ENCODE assay signal across 21 cellular contexts in the genomic region with DNA sequence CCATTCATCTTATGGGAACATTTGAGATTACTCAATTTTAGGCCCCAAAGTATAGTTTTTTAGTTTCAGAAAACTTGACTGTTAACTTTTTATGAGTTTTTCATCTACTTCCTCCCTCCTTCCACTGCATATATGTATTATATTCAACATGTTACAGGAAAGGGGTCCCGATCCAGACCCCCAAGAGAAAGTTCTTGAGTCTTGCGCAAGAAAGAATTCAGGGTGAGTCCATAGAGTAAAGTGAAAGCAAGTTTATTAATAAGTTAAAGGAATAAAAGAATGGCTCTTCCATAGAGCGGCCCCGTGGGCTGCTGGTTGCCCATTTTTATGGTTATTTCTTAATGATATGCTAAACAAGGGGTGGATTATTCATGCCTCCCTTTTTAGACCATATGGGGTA. TPM values are rescaled to one million over a fixed set of nuclear protein-coding genes. Genes with fewer than 3 reads are reported as not detected.
DNase-seq lines count a peak whose midpoint lies in the region; ATAC-seq, FAIRE-seq and TF ChIP-seq lines count a peak whose summit lies in the region.
"Had no signal": no experiment of that assay in that cellular context is flagged by ENCODE, and none has a peak within 500 bp of the region (broad histone marks: within the 10 kb centered on the region; RNA-seq: fewer than 3 reads in every experiment).

No MANE protein-coding gene starts in this region.

- peaks cover 53% of the 10 kb centered on the region for H3K4me1 ChIP-seq in A549
- peaks cover 63% of the 10 kb centered on the region for H3K4me1 ChIP-seq in GM23248 (ENCODE audit: insufficient read depth)
- peaks cover 5% of the 10 kb centered on the region; the same call in 1 of the 2 replicates for H3K4me1 ChIP-seq in IMR-90 (ENCODE audit: control insufficient read depth, insufficient read depth, low read length)
- H3K4me1 ChIP-seq in K562 (replicated peaks in 1 of 2; ENCODE audit: control insufficient read depth in 2 of 2, insufficient read depth in 2 of 2, low read length in 2 of 2): peaks cover 0 to under 1% of the 10 kb centered on the region in 2 experiments; a peak in 1 of 5 replicates
- no peaks in the 10 kb centered on the region; the same call in 1 of the 2 replicates for H3K4me1 ChIP-seq in HAP-1

- H3K79me1 ChIP-seq in IMR-90 (ENCODE audit: low read depth in 1 of 2, low read length in 2 of 2): peaks cover 5 to 39% of the 10 kb centered on the region in 2 experiments; a peak in 2 of 4 replicates

- FAIRE-seq in A549 (lab: Jason Lieb, UNC) (no peak), K562 (lab: Jason Lieb, UNC) (no peak)
- FAIRE-seq: D721Med, GM12891, GM19239 had no signal

- no peaks in the 10 kb centered on the region for H3K9me3 Mint-ChIP-seq in T-helper 2 cell treated with Interferon-gamma antibody and Interleukin-4, amounts not matched to agents 5 μg/mL and 100 μg/mL, for 36 hours

- in situ Hi-C loops in GM23248 (cut with MboI) (no loop called here), IMR-90 (cut with MboI; ENCODE audit: low sequenced_read_pairs) (no loop called here), K562 (cut with MboI) (no loop called here), HAP-1 (cut with MboI; ENCODE audit: low sequenced_read_pairs) (no loop called here)

- TF ChIP-seq CTCF in A549 (IDR thresholded peaks at IDR 0.05): no peak
- no peak for TF ChIP-seq CTCF in IMR-90 (conservative IDR thresholded peaks at IDR 0.05; ENCODE audit: low read depth, low read length)
- no peak for TF ChIP-seq CTCF in K562 (IDR thresholded peaks at IDR 0.05 in 2 of 3, conservative IDR thresholded peaks at IDR 0.05 in 1 of 3; ENCODE audit: insufficient read depth in 2 of 3, low read depth in 1 of 3, low read length in 3 of 3)
- no peak for TF ChIP-seq CTCF in lower leg skin (IDR thresholded peaks at IDR 0.05)

- peaks cover 4% of the 10 kb centered on the region for H3K4me1 Mint-ChIP-seq in T-helper 2 cell treated with Interferon-gamma antibody and Interleukin-4, amounts not matched to agents 5 μg/mL and 100 μg/mL, for 36 hours (ENCODE audit: low read depth)

- H3K27ac Mint-ChIP-seq in T-helper 2 cell treated with Interferon-gamma antibody and Interleukin-4, amounts not matched to agents 5 μg/mL and 100 μg/mL, for 36 hours: no peak overlapping the region
- H3K27ac Mint-ChIP-seq: B cell; CD4-positive, alpha-beta T cell; CD8-positive, alpha-beta T cell had no signal

- no peak overlapping the region for H3K4me3 Mint-ChIP-seq in T-helper 2 cell treated with Interferon-gamma antibody and Interleukin-4, amounts not matched to agents 5 μg/mL and 100 μg/mL, for 36 hours
- H3K4me3 Mint-ChIP-seq: B cell; CD4-positive, alpha-beta T cell; CD8-positive, alpha-beta T cell had no signal

- H3K9me1 ChIP-seq in IMR-90 (ENCODE audit: insufficient read depth, low read length) (peaks cover 8% of the 10 kb centered on the region), K562 (ENCODE audit: control insufficient read depth, insufficient read depth, low read length) (no peaks in the 10 kb centered on the region)

- no peak overlapping the region for H4K8ac ChIP-seq in IMR-90 (ENCODE audit: low read depth in 2 of 2, low read length in 2 of 2)

- H3F3A ChIP-seq in GM23248 (ENCODE audit: insufficient read depth): peaks cover 83% of the 10 kb centered on the region

- TF ChIP-seq EP300 in A549 (IDR thresholded peaks at IDR 0.05) (no peak), K562 (IDR thresholded peaks at IDR 0.05; ENCODE audit: low read length) (no peak)

- intact Hi-C loops in IMR-90 (cut with micrococcal nuclease): no loop called here
- intact Hi-C loops in K562 (cut with micrococcal nuclease): no loop called here
- intact Hi-C loops in lower leg skin (cut with DNase I; ENCODE audit: low total_unique reads): no loop called here

- POLR2A ChIA-PET in A549 (lab: Yijun Ruan, JAX): no interaction called here
- POLR2A ChIA-PET in IMR-90 (lab: Charles Lee; ENCODE audit: unreplicated experiment): no interaction called here
- POLR2A ChIA-PET in K562 (lab: Yijun Ruan, JAX): interaction anchor here (0.6 kb wide), 1 partner anchor 212 kb away, joined by 3 read pairs; no protein-coding TSS in a partner anchor

- H3K36me3 ChIP-seq in GM23248 (ENCODE audit: low read depth): peaks cover 16% of the 10 kb centered on the region
- no peaks in the 10 kb centered on the region; the same call in 1 of the 2 replicates for H3K36me3 ChIP-seq in IMR-90 (ENCODE audit: control insufficient read depth, insufficient read depth, low read length)
- no peaks in the 10 kb centered on the region for H3K36me3 ChIP-seq in K562 (ENCODE audit: control insufficient read depth, insufficient read depth, low read length)
- H3K36me3 ChIP-seq in HAP-1 (replicated peaks): no peaks in the 10 kb centered on the region

- H3K27me3 ChIP-seq in GM23248 (replicated peaks; ENCODE audit: insufficient read depth): no peaks in the 10 kb centered on the region
- no peaks in the 10 kb centered on the region for H3K27me3 ChIP-seq in IMR-90 (ENCODE audit: control insufficient read depth, insufficient read depth, low read length)
- H3K27me3 ChIP-seq in K562 (ENCODE audit: control insufficient read depth in 2 of 2, insufficient read depth in 2 of 2, low read length in 2 of 2): no peaks in the 10 kb centered on the region
- no peaks in the 10 kb centered on the region for H3K27me3 ChIP-seq in HAP-1 (ENCODE audit: low read depth)
- H3K27me3 ChIP-seq: BLaER1 treated with 17β-estradiol and CSF1 and Interleukin-3, amounts not matched to agents 10 nM and 100 nM had no signal

- no peaks in the 10 kb centered on the region for H3K27me3 Mint-ChIP-seq in T-helper 2 cell treated with Interferon-gamma antibody and Interleukin-4, amounts not matched to agents 5 μg/mL and 100 μg/mL, for 36 hours (ENCODE audit: low read depth)
- H3K27me3 Mint-ChIP-seq: B cell; CD4-positive, alpha-beta T cell had no signal

- no peak overlapping the region for H3K4ac ChIP-seq in IMR-90 (ENCODE audit: low read depth, low read length)

- H3K23ac ChIP-seq in IMR-90 (ENCODE audit: low read depth, low read length): no peak overlapping the region

- no peak for ATAC-seq in A549
- no peak for ATAC-seq in IMR-90 (ENCODE audit: low read depth)
- ATAC-seq in K562: no peak
- ATAC-seq: CD8-positive, alpha-beta T cell had no signal

- H3K56ac ChIP-seq in IMR-90 (ENCODE audit: extremely low read depth, insufficient read depth, low read length): no peak overlapping the region

- no peak overlapping the region for H2BK15ac ChIP-seq in IMR-90 (ENCODE audit: low read depth, low read length)

- H2BK20ac ChIP-seq in IMR-90 (ENCODE audit: low read depth, low read length): no peak overlapping the region

- BruUV-seq in IMR-90 (replicated peaks; lab: Mats Ljungman, UMichigan): no TSS peak
- BruUV-seq in K562 (replicated peaks; lab: Mats Ljungman, UMichigan): no TSS peak

- peaks cover 65% of the 10 kb centered on the region for H4K20me1 ChIP-seq in GM23248 (ENCODE audit: insufficient read depth)
- H4K20me1 ChIP-seq in IMR-90 (ENCODE audit: insufficient read depth, low read length): peaks cover 92% of the 10 kb centered on the region
- no peaks in the 10 kb centered on the region for H4K20me1 ChIP-seq in K562 (replicated peaks; ENCODE audit: control insufficient read depth, insufficient read depth, low read length)

- no peak overlapping the region for H3K18ac ChIP-seq in IMR-90 (ENCODE audit: low read depth, low read length)

- no peak overlapping the region for H4K5ac ChIP-seq in IMR-90 (ENCODE audit: low read depth, low read length)

- H3K36me3 Mint-ChIP-seq in T-helper 2 cell treated with Interferon-gamma antibody and Interleukin-4, amounts not matched to agents 5 μg/mL and 100 μg/mL, for 36 hours (ENCODE audit: low read depth): no peaks in the 10 kb centered on the region

- TF ChIP-seq POLR2A in A549 (IDR thresholded peaks at IDR 0.05; ENCODE audit: low read length): no peak
- no peak for TF ChIP-seq POLR2A in IMR-90 (IDR thresholded peaks at IDR 0.05; ENCODE audit: low read depth, low read length)
- no peak for TF ChIP-seq POLR2A in K562 (conservative IDR thresholded peaks at IDR 0.05)
- TF ChIP-seq POLR2A in lower leg skin (IDR thresholded peaks at IDR 0.05): no peak

- DNase-seq in A549 (ENCODE audit: low read depth in 1 of 2, low spot score in 1 of 2) (no peak), GM23248 (no peak), IMR-90 (no peak), K562 (ENCODE audit: extremely low read depth in 1 of 4, low spot score in 3 of 4) (no peak), lower leg skin (ENCODE audit: low spot score in 2 of 2) (no peak), HAP-1 (ENCODE audit: low spot score in 2 of 2) (no peak)
- no peak for DNase-seq in T-helper 2 cell treated with Interferon-gamma antibody and Interleukin-4, amounts not matched to agents 5 μg/mL and 100 μg/mL, for 36 hours (ENCODE audit: low spot score)
- DNase-seq: 8988T; AML-193; Caco-2; Calu3; CD4-positive, alpha-beta T cell; CD8-positive, alpha-beta T cell; DMS79 treated with DMSO at 0.1 percent for 48 hours; GF-D8 had no signal

- H2BK120ac ChIP-seq in IMR-90 (ENCODE audit: low read depth, low read length): no peak overlapping the region

- no peak overlapping the region for H3K9ac ChIP-seq in GM23248
- no peak overlapping the region for H3K9ac ChIP-seq in IMR-90 (ENCODE audit: low read depth, low read length)
- H3K9ac ChIP-seq in K562 (ENCODE audit: insufficient read depth in 1 of 2, low read depth in 2 of 2, low read length in 2 of 2): no peak overlapping the region
- H3K9ac ChIP-seq: BLaER1 treated with 17β-estradiol and CSF1 and Interleukin-3, amounts not matched to agents 10 nM and 100 nM had no signal

- no peak overlapping the region for H3K14ac ChIP-seq in IMR-90 (replicated peaks; ENCODE audit: low read depth, low read length)

- no peak overlapping the region for H2AK5ac ChIP-seq in IMR-90 (ENCODE audit: low read depth, low read length)

- H4K91ac ChIP-seq in IMR-90 (ENCODE audit: insufficient read depth, low read depth, low read length): no peak overlapping the region

- H3K27ac ChIP-seq in A549 (no peak overlapping the region), GM23248 (0 out of 2 replicates have a peak overlapping the region, but pooled peaks have one; percentile 1), IMR-90 (ENCODE audit: insufficient read depth, low read length) (peak overlapping the region; percentile 17; the same call in 1 of the 2 replicates), K562 (ENCODE audit: extremely low read depth, low read depth, low read length) (no peak overlapping the region)
- H3K27ac ChIP-seq: BLaER1 treated with 17β-estradiol and CSF1 and Interleukin-3, amounts not matched to agents 10 nM and 100 nM; C4-2B had no signal

- peaks cover 100% of the 10 kb centered on the region for H3K79me2 ChIP-seq in GM23248 (ENCODE audit: insufficient read depth)
- H3K79me2 ChIP-seq in K562 (ENCODE audit: control insufficient read depth, insufficient read depth, low read length): peaks cover 38% of the 10 kb centered on the region

- H2AFZ ChIP-seq in GM23248 (no peak overlapping the region), IMR-90 (replicated peaks; ENCODE audit: low read length, poor library complexity) (no peak overlapping the region), K562 (ENCODE audit: low read depth, low read length) (no peak overlapping the region)

- H2BK5ac ChIP-seq in IMR-90 (ENCODE audit: low read depth, low read length, poor library complexity, severe bottlenecking): peak overlapping the region; percentile 73

- WGBS in A549 (ENCODE audit: missing lambda C conversion rate): 96% methylated on average over 4 of the region's 4 CpGs
- 97 to 100% methylated on average over 4 of the region's 4 CpGs for WGBS in GM23248 (ENCODE audit: low coverage in 1 of 2, low lambda C conversion rate in 2 of 2, missing lambda C conversion rate in 2 of 2), 2 experiments
- WGBS in IMR-90 (ENCODE audit: extremely low coverage in 2 of 2, insufficient read length in 1 of 2), 2 experiments: 100% methylated on average over 1 of the region's 4 CpGs; no CpG with 5 or more reads in 1 of the 2 experiments
- 86% methylated on average over 4 of the region's 4 CpGs for WGBS in K562 (ENCODE audit: insufficient coverage, low coverage, missing lambda C conversion rate)
- 95% methylated on average over 4 of the region's 4 CpGs for WGBS in lower leg skin, 2 donors

- H3K9me3 ChIP-seq in A549 (no peaks in the 10 kb centered on the region), GM23248 (ENCODE audit: low read depth) (no peaks in the 10 kb centered on the region), IMR-90 (ENCODE audit: control insufficient read depth, insufficient read depth, low read length) (no peaks in the 10 kb centered on the region), K562 (replicated peaks; ENCODE audit: control insufficient read depth, insufficient read depth, low read depth, low read length) (no peaks in the 10 kb centered on the region), HAP-1 (no peaks in the 10 kb centered on the region)
- H3K9me3 ChIP-seq: Caco-2 had no signal

- H3K9me2 ChIP-seq in GM23248 (ENCODE audit: insufficient read depth): no peaks in the 10 kb centered on the region

- H3K4me2 ChIP-seq in A549 (no peak overlapping the region), GM23248 (ENCODE audit: unreplicated experiment) (no peak overlapping the region), IMR-90 (ENCODE audit: low read depth, low read length) (no peak overlapping the region), K562 (ENCODE audit: insufficient read depth, low read length) (no peak overlapping the region)
- H3K4me2 ChIP-seq: BLaER1 treated with 17β-estradiol and CSF1 and Interleukin-3, amounts not matched to agents 10 nM and 100 nM had no signal

- no peak overlapping the region for H2AK9ac ChIP-seq in IMR-90 (replicated peaks; ENCODE audit: low read depth, low read length, poor library complexity)

- dilution Hi-C loops in IMR-90 (cut with HindIII; ENCODE audit: low sequenced_read_pairs, unreplicated experiment): no loop called here

- CTCF ChIA-PET in A549 (lab: Yijun Ruan, JAX): interaction anchor here (1.9 kb wide), 1 partner anchor 10 kb away, joined by 4 read pairs; no protein-coding TSS in a partner anchor
- CTCF ChIA-PET in IMR-90 (lab: Yijun Ruan, JAX): no interaction called here
- CTCF ChIA-PET in K562 (lab: Yijun Ruan, JAX; ENCODE audit: low intra/inter-chr PET ratio): no interaction called here

- H3K4me3 ChIP-seq in A549 (no peak overlapping the region), GM23248 (no peak overlapping the region), IMR-90 (ENCODE audit: insufficient read depth, low read depth, low read length) (no peak overlapping the region), K562 (no peak overlapping the region), lower leg skin (ENCODE audit: low read depth, poor library complexity, severe bottlenecking) (no peak overlapping the region), HAP-1 (no peak overlapping the region)
- H3K4me3 ChIP-seq: BLaER1 treated with 17β-estradiol and CSF1 and Interleukin-3, amounts not matched to agents 10 nM and 100 nM had no signal

- TF ChIP-seq RAD21 in A549 (conservative IDR thresholded peaks at IDR 0.05 in 1 of 2, IDR thresholded peaks at IDR 0.05 in 1 of 2): no peak
- no peak for TF ChIP-seq RAD21 in IMR-90 (IDR thresholded peaks at IDR 0.05; ENCODE audit: low read length)
- no peak for TF ChIP-seq RAD21 in K562 (CRISPR knock-in tag; conservative IDR thresholded peaks at IDR 0.05 in 1 of 2, IDR thresholded peaks at IDR 0.05 in 1 of 2)

RNA-seq across cellular contexts. Expression of gene SOCS5, which starts 43.9 kb away (rescaled TPM):
- 36.3 and 37.6 TPM in 2 replicates for polyA plus RNA-seq in A549 (2011; rRNA removed)
- 10.2 and 11.9 TPM in 2 replicates for polyA plus RNA-seq in A549 (2012; cell fraction: cytosol; rRNA removed)
- 6.6 and 9.4 TPM in 2 replicates for polyA plus RNA-seq in A549 (2012; cell fraction: nucleus; rRNA removed)
- polyA plus RNA-seq in A549 (2017; fragmentation: RNase III; extraction: RNeasy Plus Mini Kit Qiagen cat#74134 plus additional on column Dnase treatment): 28.2 to 34.0 TPM (median 32.4 TPM) in 3 replicates
- 41.1 and 41.3 TPM in 2 replicates for polyA minus RNA-seq in A549 (2011; rRNA and poly(A)+ RNA removed)
- 186 and 243 TPM in 2 replicates for total RNA-seq in GM23248 (2014; rRNA removed; shearing (Covaris generic))
- polyA plus RNA-seq in GM23248 (2016; fragmentation: Nextera tagmentation; extraction: Ambion mirVana): 96.9 and 101 TPM in 2 replicates
- total RNA-seq in IMR-90 (2012; rRNA removed): 169 and 222 TPM in 2 replicates
- 37.5 and 38.4 TPM in 2 replicates for polyA plus RNA-seq in IMR-90 (2012; rRNA removed)
- 11.7 and 18.8 TPM in 2 replicates for polyA plus RNA-seq in IMR-90 (2012; cell fraction: cytosol; rRNA removed)
- 12.5 and 48.7 TPM in 2 replicates for polyA plus RNA-seq in IMR-90 (2012; cell fraction: nucleus; rRNA removed; ENCODE audit: low replicate concordance)
- total RNA-seq in K562 (2011; cell fraction: chromatin; rRNA removed; ENCODE audit: low replicate concordance): 6.9 and 18.0 TPM in 2 replicates
- 3.7 and 4.7 TPM in 2 replicates for total RNA-seq in K562 (2011; cell fraction: nucleolus; rRNA removed)
- total RNA-seq in K562 (2011; cell fraction: nucleoplasm; rRNA removed): 9.4 and 12.9 TPM in 2 replicates
- total RNA-seq in K562 (2014; rRNA removed): 3.7 and 4.3 TPM in 2 replicates
- total RNA-seq in K562 (2014; rRNA removed; fragmentation: Illumina TruSeq; extraction: Trizol): 6.1 and 6.7 TPM in 2 replicates
- 4.9 and 6.5 TPM in 2 replicates for total RNA-seq in K562 (2015; rRNA removed; fragmentation: Illumina TruSeq; extraction: Trizol)
- total RNA-seq in K562 (2021): 5.2 and 6.3 TPM in 2 replicates
- polyA plus RNA-seq in K562 (2011; rRNA removed): 7.9 and 9.2 TPM in 2 replicates
- 2.5 and 4.7 TPM in 2 replicates for polyA plus RNA-seq in K562 (2011; cell fraction: cytosol; rRNA removed)
- polyA plus RNA-seq in K562 (2011; cell fraction: nucleus; rRNA removed): 5.5 and 6.0 TPM in 2 replicates
- 4.3 and 4.5 TPM in 2 replicates for polyA plus RNA-seq in K562 (2012)
- polyA plus RNA-seq in K562 (2014; fragmentation: Illumina TruSeq; extraction: Trizol): 4.9 and 6.5 TPM in 2 replicates
- 1 to 10 TPM; 1.6 to 1.9 TPM for polyA plus RNA-seq in K562 (2014; fragmentation: Nextera tagmentation; extraction: Ambion mirVana)
- 5.2 and 6.0 TPM in 2 replicates for polyA plus RNA-seq in K562 (2014; rRNA removed)
- polyA minus RNA-seq in K562 (2011; rRNA and poly(A)+ RNA removed): 14.7 and 16.9 TPM in 2 replicates
- polyA minus RNA-seq in K562 (2011; cell fraction: cytosol; rRNA and poly(A)+ RNA removed): 4.6 and 6.0 TPM in 2 replicates
- 5.1 and 8.7 TPM in 2 replicates for polyA minus RNA-seq in K562 (2011; cell fraction: nucleus; rRNA and poly(A)+ RNA removed)
- total RNA-seq in lower leg skin: 10 to 100 TPM; 12.9 to 22.6 (median 15.2) TPM

Comparison
In these comparisons a context has a peak if more than half of its experiments do, and no peak if none do; other contexts are left out.
1. H3K27ac ChIP-seq: peak in GM23248 (single experiment) and IMR-90 (single experiment); none in A549 (0 of 2) and K562 (single experiment).
2. Of the 35 proteins assayed by ChIP-seq in both K562 and A549: peak only in K562: none; only in A549: none; in both: CEBPB; in neither: 34.